11 cellular contexts compared by ENCODE assay signal in genomic region chr10:125889432-125889831, GRCh38. TPM values are rescaled to one million over a fixed set of nuclear protein-coding genes. Genes with fewer than 3 reads are reported as not detected.
DNase-seq lines count a peak whose midpoint lies in the region; ATAC-seq, FAIRE-seq and TF ChIP-seq lines count a peak whose summit lies in the region.
"Not testable (repeated sequence)": the region's sequence is repeated elsewhere in the genome, so short reads cannot be mapped to it uniquely, and the experiment has no call there.
"Had no signal": no experiment of that assay in that cellular context is flagged by ENCODE, and none has a peak within 500 bp of the region (broad histone marks: within the 10 kb centered on the region; RNA-seq: fewer than 3 reads in every experiment).

No MANE protein-coding gene starts in this region.

- not testable (repeated sequence) for TF ChIP-seq EP300 in H1 (IDR thresholded peaks at IDR 0.05; ENCODE audit: borderline replicate concordance in 1 of 2, low read depth in 2 of 2, low read length in 2 of 2)

- not testable (repeated sequence) for BruUV-seq in Panc1 (replicated peaks; lab: Mats Ljungman, UMichigan)

- FAIRE-seq in H1 (lab: Jason Lieb, UNC): peak; percentile 32

- H2BK5ac ChIP-seq in H1 (ENCODE audit: low read depth, low read length): not testable (repeated sequence)

- H3K36me3 ChIP-seq in Panc1 (ENCODE audit: control insufficient read depth, insufficient read depth, low read length); H1 (ENCODE audit: control insufficient read depth in 2 of 4, insufficient read depth in 4 of 4, low read length in 3 of 4); heart left ventricle; hepatocyte (replicated peaks; ENCODE audit: insufficient read depth, low read depth); mucosa of descending colon (ENCODE audit: low read depth); upper lobe of right lung: not testable (repeated sequence)

- H4K20me1 ChIP-seq in H1 (replicated peaks in 1 of 2; ENCODE audit: control insufficient read depth in 1 of 2, insufficient read depth in 2 of 2, low read length in 2 of 2); hepatocyte (ENCODE audit: insufficient read depth, poor library complexity, severe bottlenecking): not testable (repeated sequence)

- not testable (repeated sequence) for H2BK15ac ChIP-seq in H1 (ENCODE audit: low read length)

- H4K5ac ChIP-seq in H1 (ENCODE audit: insufficient read length, low read depth, low read length): not testable (repeated sequence)

- TF ChIP-seq RAD21 in H1 (IDR thresholded peaks at IDR 0.05 in 1 of 2, conservative IDR thresholded peaks at IDR 0.05 in 1 of 2; ENCODE audit: low read depth in 2 of 2, low read length in 2 of 2): not testable (repeated sequence)

- not testable (repeated sequence) for H3K27me3 ChIP-seq in Panc1 (ENCODE audit: control insufficient read depth, insufficient read depth, low read length); H1 (replicated peaks in 1 of 4; ENCODE audit: control insufficient read depth in 3 of 4, extremely low read depth in 1 of 4, insufficient read depth in 3 of 4, low read length in 3 of 4); heart left ventricle; hepatocyte; upper lobe of right lung

- intact Hi-C loops in Panc1 (cut with micrococcal nuclease; ENCODE audit: unreplicated experiment); heart left ventricle (cut with DNase I); mucosa of descending colon (cut with DNase I, micrococcal nuclease); upper lobe of right lung (cut with DNase I): not testable (repeated sequence)

- not testable (repeated sequence) for H4K91ac ChIP-seq in H1 (replicated peaks; ENCODE audit: insufficient read length, low read length)

- H2BK20ac ChIP-seq in H1 (ENCODE audit: low read length): not testable (repeated sequence)

- H3K4me1 ChIP-seq in Panc1 (ENCODE audit: control insufficient read depth, insufficient read depth, low read length) (peaks cover 60% of the 10 kb centered on the region), heart left ventricle (peaks cover 0 to 38% (median 8%) of the 10 kb centered on the region in 12 donors)
- not testable (repeated sequence) for H3K4me1 ChIP-seq in H1 (replicated peaks in 1 of 4; ENCODE audit: control insufficient read depth in 3 of 4, insufficient read depth in 4 of 4, low read length in 3 of 4); hepatocyte (ENCODE audit: insufficient read depth); mucosa of descending colon (ENCODE audit: low read depth); upper lobe of right lung

- H3K9ac ChIP-seq in H1 (replicated peaks in 1 of 4; ENCODE audit: extremely low read depth in 1 of 4, low read depth in 3 of 4, low read length in 3 of 4): not testable (repeated sequence)

- not testable (repeated sequence) for DNase-seq in Panc1 (ENCODE audit: low read depth, low spot score); H1 (ENCODE audit: low read depth in 1 of 2, low spot score in 2 of 2); heart left ventricle; hepatocyte (ENCODE audit: low spot score); mucosa of descending colon; upper lobe of right lung

- not testable (repeated sequence) for H3K23ac ChIP-seq in H1 (ENCODE audit: insufficient read length)

- not testable (repeated sequence) for H3K4me3 ChIP-seq in Panc1 (ENCODE audit: low read depth in 2 of 2, low read length in 2 of 2); H1 (ENCODE audit: extremely low read depth in 1 of 4, insufficient read depth in 2 of 4, low read depth in 3 of 4, low read length in 4 of 4); heart left ventricle; hepatocyte; mucosa of descending colon; upper lobe of right lung

- TF ChIP-seq POLR2A in H1 (IDR thresholded peaks at IDR 0.05; ENCODE audit: control extremely low read depth in 1 of 2, low read depth in 2 of 2, low read length in 2 of 2); heart left ventricle (IDR thresholded peaks at IDR 0.05): not testable (repeated sequence)

- not testable (repeated sequence) for H3K4ac ChIP-seq in H1 (replicated peaks; ENCODE audit: insufficient read length, low read depth, low read length)

- H2BK120ac ChIP-seq in H1 (replicated peaks; ENCODE audit: low read depth, low read length): not testable (repeated sequence)

- POLR2A ChIA-PET in Panc1 (lab: Charles Lee); H1 (lab: Charles Lee; ENCODE audit: partially characterized antibody): not testable (repeated sequence)

- H3K79me1 ChIP-seq in H1 (ENCODE audit: low read depth, low read length): not testable (repeated sequence)

- not testable (repeated sequence) for H3K14ac ChIP-seq in H1 (ENCODE audit: insufficient read length)

- H2BK12ac ChIP-seq in H1 (ENCODE audit: low read depth, low read length): not testable (repeated sequence)

- H3K4me2 ChIP-seq in H1 (ENCODE audit: insufficient read depth in 1 of 2, low read depth in 2 of 2, low read length in 2 of 2); hepatocyte: not testable (repeated sequence)

- CTCF ChIA-PET in Panc1 (lab: Charles Lee): not testable (repeated sequence)
- CTCF ChIA-PET in H1 (lab: Charles Lee; ENCODE audit: partially characterized antibody): interaction anchor here (1.7 kb wide), 1 partner anchor 45 kb away, joined by 5 read pairs; no protein-coding TSS in a partner anchor

- peak overlapping the region; percentile 44 for H3K27ac ChIP-seq in 22Rv1
- peak overlapping the region; percentile 79 for H3K27ac ChIP-seq in Panc1 (ENCODE audit: low read length)
- not testable (repeated sequence) for H3K27ac ChIP-seq in H1 (ENCODE audit: low read depth, low read length); upper lobe of right lung
- peak overlapping the region in 6 of 12 donors; percentile 4 to 44 (median 22) for H3K27ac ChIP-seq in heart left ventricle
- peak overlapping the region; percentile 29 for H3K27ac ChIP-seq in hepatocyte

- TF ChIP-seq CTCF in 22Rv1 (IDR thresholded peaks at IDR 0.05); Panc1 (IDR thresholded peaks at IDR 0.05); H1 (IDR thresholded peaks at IDR 0.05; ENCODE audit: control extremely low read depth in 1 of 3, insufficient read depth in 1 of 3, low read depth in 1 of 3, low read length in 3 of 3); heart left ventricle (IDR thresholded peaks at IDR 0.05); hepatocyte (IDR thresholded peaks at IDR 0.05; ENCODE audit: poor library complexity); mucosa of descending colon (IDR thresholded peaks at IDR 0.05); upper lobe of right lung (IDR thresholded peaks at IDR 0.05): not testable (repeated sequence)

- not testable (repeated sequence) for H3K56ac ChIP-seq in H1 (replicated peaks; ENCODE audit: insufficient read length, low read depth, low read length)

- not testable (repeated sequence) for H4K8ac ChIP-seq in H1 (ENCODE audit: extremely low read depth, insufficient read depth, low read length)

- not testable (repeated sequence) for H3K23me2 ChIP-seq in H1 (ENCODE audit: low read depth, low read length)

- not testable (repeated sequence) for H2AK5ac ChIP-seq in H1 (ENCODE audit: low read depth, low read length)

- H2AFZ ChIP-seq in H1 (ENCODE audit: low read length); hepatocyte: not testable (repeated sequence)

- not testable (repeated sequence) for H3K18ac ChIP-seq in H1 (ENCODE audit: extremely low read depth, low read length)

- ATAC-seq in HG02885 (IDR thresholded peaks at IDR 0.05; ENCODE audit: poor library complexity, unreplicated experiment): peak; percentile 32
- ATAC-seq in Panc1: peak; percentile 64
- ATAC-seq in heart left ventricle: peak; percentile 41 to 62 (median 50)
- peak; percentile 17 for ATAC-seq in mucosa of descending colon
- ATAC-seq in upper lobe of right lung: peak; percentile 43

- not testable (repeated sequence) for H3K9me3 ChIP-seq in Panc1 (ENCODE audit: control insufficient read depth, insufficient read depth, low read depth, low read length); H1 (ENCODE audit: insufficient read depth in 2 of 2, low read depth in 1 of 2, low read length in 1 of 2); heart left ventricle; hepatocyte (ENCODE audit: low read depth); mucosa of descending colon; upper lobe of right lung

- not testable (repeated sequence) for H3K9me2 ChIP-seq in hepatocyte (replicated peaks; ENCODE audit: insufficient read depth)

- not testable (repeated sequence) for H3K79me2 ChIP-seq in H1 (ENCODE audit: control insufficient read depth in 1 of 2, insufficient read depth in 2 of 2, low read length in 2 of 2)
- H3K79me2 ChIP-seq in hepatocyte: peaks cover 76% of the 10 kb centered on the region

- in situ Hi-C loops in Panc1 (cut with HindIII; ENCODE audit: low pct_unique_long_range_greater_than_20kb, low sequenced_read_pairs): not testable (repeated sequence)

- 86% methylated on average over 4 of the region's 4 CpGs; no CpG with 5 or more reads in 1 of the 2 experiments for WGBS in H1 (ENCODE audit: extremely low coverage in 1 of 2, insufficient coverage in 1 of 2, insufficient read length in 1 of 2, insufficient replicate concordance in 2 of 2, low coverage in 1 of 2, low lambda C conversion rate in 2 of 2, missing lambda C conversion rate in 1 of 2), 2 experiments
- 52 to 60% (median 59%) methylated on average over 4 of the region's 4 CpGs for WGBS in heart left ventricle, 4 donors
- WGBS in hepatocyte (ENCODE audit: low lambda C conversion rate, missing lambda C conversion rate): 72% methylated on average over 4 of the region's 4 CpGs

RNA-seq across cellular contexts. Expression of gene FANK1, which starts 6.9 kb away (rescaled TPM):
- total RNA-seq in Panc1 (2021; ENCODE audit: unreplicated experiment) (19.1 TPM), heart left ventricle (1 to 10 TPM in 1 of 9 donors, under 1 TPM in 5, not detected in 3; 0.33 to 1.8 (median 0.39) TPM), hepatocyte (0.88 and 6.0 TPM in 2 replicates), mucosa of descending colon (10 to 100 TPM in 1 of 3 donors, 1 to 10 TPM in 2; 4.2 to 10.3 (median 7.4) TPM), upper lobe of right lung (2.6 TPM)
- polyA plus RNA-seq in Panc1 (2012; ENCODE audit: insufficient read length): 35.0 TPM
- total RNA-seq in H1 (2021; fragmentation: NEBNext Ultra II Directional; extraction: Animal tissue kit (Norgen Biotek cat#: 25700)): 0.84 TPM in 1 of 2 replicates, not detected in the other
- polyA plus RNA-seq in H1 (2011; rRNA removed) (0.74 and 1.2 TPM in 2 replicates), heart left ventricle (under 1 TPM; 0.47 to 0.53 TPM), hepatocyte (2.9 and 5.5 TPM in 2 replicates)
- polyA plus RNA-seq in H1 (2011; cell fraction: cytosol; rRNA removed): 1.7 TPM
- 2.3 TPM for polyA plus RNA-seq in H1 (2011; cell fraction: nucleus; rRNA removed)
- polyA plus RNA-seq in H1 (2012, experiment 1 of 2): 0.69 to 1.4 TPM (median 0.96 TPM) in 4 replicates
- not detected for polyA plus RNA-seq in H1 (2012, experiment 2 of 2)
- polyA plus RNA-seq in H1 (2013, experiment 1 of 2): 0.49 TPM
- polyA plus RNA-seq in H1 (2013, experiment 2 of 2): 0.57 TPM
- 0.95 and 1.2 TPM in 2 replicates for polyA minus RNA-seq in H1 (2011; rRNA and poly(A)+ RNA removed)
- polyA minus RNA-seq in H1 (2011; cell fraction: cytosol; rRNA and poly(A)+ RNA removed): not detected
- 3.2 TPM for polyA minus RNA-seq in H1 (2011; cell fraction: nucleus; rRNA and poly(A)+ RNA removed)
- total RNA-seq: B cell; CD8-positive, alpha-beta T cell; GM12878 had no signal

RNA-seq across cellular contexts. Expression of gene DHX32, which starts 8.3 kb away (rescaled TPM):
- 117 TPM for total RNA-seq in Panc1 (2021; ENCODE audit: unreplicated experiment)
- polyA plus RNA-seq in Panc1 (2012; ENCODE audit: insufficient read length): 94.4 TPM
- 15.6 and 15.8 TPM in 2 replicates for total RNA-seq in H1 (2021; fragmentation: NEBNext Ultra II Directional; extraction: Animal tissue kit (Norgen Biotek cat#: 25700))
- polyA plus RNA-seq in H1 (2011; rRNA removed): 7.0 and 12.4 TPM in 2 replicates
- polyA plus RNA-seq in H1 (2011; cell fraction: cytosol; rRNA removed): 12.9 TPM
- polyA plus RNA-seq in H1 (2011; cell fraction: nucleus; rRNA removed): 6.8 TPM
- polyA plus RNA-seq in H1 (2012, experiment 1 of 2): 12.7 to 17.0 TPM (median 14.9 TPM) in 4 replicates
- polyA plus RNA-seq in H1 (2012, experiment 2 of 2): 2.0 TPM
- 11.5 TPM for polyA plus RNA-seq in H1 (2013, experiment 1 of 2)
- 11.7 TPM for polyA plus RNA-seq in H1 (2013, experiment 2 of 2)
- 19.3 and 24.9 TPM in 2 replicates for polyA minus RNA-seq in H1 (2011; rRNA and poly(A)+ RNA removed)
- polyA minus RNA-seq in H1 (2011; cell fraction: cytosol; rRNA and poly(A)+ RNA removed): 10.6 TPM
- 11.2 TPM for polyA minus RNA-seq in H1 (2011; cell fraction: nucleus; rRNA and poly(A)+ RNA removed)
- total RNA-seq in heart left ventricle: 10 to 100 TPM; 26.7 to 60.7 (median 44.1) TPM
- polyA plus RNA-seq in heart left ventricle: 10 to 100 TPM; 24.6 to 28.8 TPM
- total RNA-seq in hepatocyte: 47.1 and 50.8 TPM in 2 replicates
- 35.8 and 40.6 TPM in 2 replicates for polyA plus RNA-seq in hepatocyte
- total RNA-seq in mucosa of descending colon: 10 to 100 TPM; 51.5 to 91.3 (median 66.5) TPM
- total RNA-seq in upper lobe of right lung: 35.1 TPM
